ENCODE assay signal across 9 cellular contexts in the genomic region with DNA sequence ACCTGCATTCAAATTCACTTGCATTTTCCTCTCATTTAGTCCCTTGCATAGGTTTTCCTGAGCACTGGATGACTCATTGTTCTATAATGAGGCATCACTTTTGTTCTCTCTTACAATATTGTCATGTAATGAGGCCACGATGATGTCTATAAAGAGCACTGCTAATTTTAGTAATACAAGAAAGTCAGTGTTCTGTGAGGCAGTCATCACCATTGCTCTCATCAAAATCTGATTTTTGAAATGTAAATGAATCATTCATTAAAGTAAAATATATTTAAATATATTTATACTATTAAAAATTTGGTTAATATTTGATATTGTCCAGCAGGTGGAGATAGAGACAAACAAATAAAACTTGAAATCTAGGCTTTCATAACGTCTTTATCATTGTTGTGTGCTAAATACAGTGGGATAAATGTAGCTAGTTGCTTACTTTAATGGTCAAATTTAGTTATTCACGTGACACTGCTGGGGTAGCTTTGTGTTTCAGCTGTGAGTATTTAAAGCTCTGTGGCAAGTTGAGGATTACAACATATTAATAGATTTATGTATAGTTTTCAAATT. TPM values are rescaled to one million over a fixed set of nuclear protein-coding genes. Genes with fewer than 3 reads are reported as not detected.
DNase-seq lines count a peak whose midpoint lies in the region; ATAC-seq and TF ChIP-seq lines count a peak whose summit lies in the region.
"Had no signal": no experiment of that assay in that cellular context is flagged by ENCODE, and none has a peak within 500 bp of the region (broad histone marks: within the 10 kb centered on the region; RNA-seq: fewer than 3 reads in every experiment).

No MANE protein-coding gene starts in this region.

- DNase-seq in AML-193 (lab: John Stamatoyannopoulos, UW), result peak; percentile 39 to 42
- peak; percentile 74 for DNase-seq in NCI-H146 treated with DMSO at 0.1 percent for 48 hours (lab: John Stamatoyannopoulos, UW; ENCODE audit: unreplicated experiment)
- DNase-seq in chondrocyte (ENCODE audit: low spot score), result no peak
- DNase-seq in lung microvascular endothelial cell (ENCODE audit: low read depth in 2 of 2), result peak; percentile 67 to 68
- DNase-seq in SHP77 (lab: John Stamatoyannopoulos, UW), result no peak
- no peak for DNase-seq in iPS-NIHi7 (ENCODE audit: extremely low spot score)
- DNase-seq: stimulated activated naive B cell treated with anti-CD40 and anti-IgM and Interleukin-4, amounts not matched to agents 10 μg/mL and 1 μg/mL and 100 μg/mL, for 72 hours had no signal

- H3K27ac Mint-ChIP-seq in chondrocyte (ENCODE audit: unreplicated experiment), result no peak overlapping the region
- H3K27ac Mint-ChIP-seq: stimulated activated naive B cell treated with anti-CD40 and anti-IgM and Interleukin-4, amounts not matched to agents 10 μg/mL and 1 μg/mL and 100 μg/mL, for 72 hours had no signal

- peak; percentile 90 for TF ChIP-seq CTCF in chondrocyte (IDR thresholded peaks at IDR 0.05)

- ATAC-seq in GM18861 (IDR thresholded peaks at IDR 0.05; ENCODE audit: unreplicated experiment) (peak; percentile 47), HG02588 (IDR thresholded peaks at IDR 0.05; ENCODE audit: unreplicated experiment) (no peak)

- H3K4me3 Mint-ChIP-seq in chondrocyte (ENCODE audit: unreplicated experiment), result no peak overlapping the region
- H3K4me3 Mint-ChIP-seq: stimulated activated naive B cell treated with anti-CD40 and anti-IgM and Interleukin-4, amounts not matched to agents 10 μg/mL and 1 μg/mL and 100 μg/mL, for 72 hours had no signal

- H3K36me3 Mint-ChIP-seq in chondrocyte (ENCODE audit: low read depth), result no peaks in the 10 kb centered on the region

- H3K9me3 Mint-ChIP-seq in chondrocyte (ENCODE audit: low read depth), result no peaks in the 10 kb centered on the region
- H3K9me3 Mint-ChIP-seq: stimulated activated naive B cell treated with anti-CD40 and anti-IgM and Interleukin-4, amounts not matched to agents 10 μg/mL and 1 μg/mL and 100 μg/mL, for 72 hours had no signal

- no peaks in the 10 kb centered on the region for H3K4me1 Mint-ChIP-seq in chondrocyte (ENCODE audit: low read depth)

- H3K27me3 Mint-ChIP-seq in chondrocyte (ENCODE audit: low read depth), result no peaks in the 10 kb centered on the region
- H3K27me3 Mint-ChIP-seq: stimulated activated naive B cell treated with anti-CD40 and anti-IgM and Interleukin-4, amounts not matched to agents 10 μg/mL and 1 μg/mL and 100 μg/mL, for 72 hours had no signal

RNA-seq across cellular contexts. Expression of gene HMGB2, which starts 15.4 kb away (rescaled TPM):
- 24.0 to 31.0 TPM (median 27.7 TPM) in 3 replicates for total RNA-seq in chondrocyte
- total RNA-seq in lung microvascular endothelial cell, result 34.5 and 71.0 TPM in 2 replicates

RNA-seq across cellular contexts. Expression of gene SAP30, which starts 52.0 kb away (rescaled TPM):
- 18.5 to 23.9 TPM (median 20.0 TPM) in 3 replicates for total RNA-seq in chondrocyte
- 13.5 and 16.1 TPM in 2 replicates for total RNA-seq in lung microvascular endothelial cell

Comparison
In these comparisons a context has a peak if more than half of its experiments do, and no peak if none do; other contexts are left out.
1. DNase-seq: peak in AML-193 (2 of 2), NCI-H146 treated with DMSO at 0.1 percent for 48 hours (single experiment) and lung microvascular endothelial cell (2 of 2); none in chondrocyte (single experiment), SHP77 (0 of 2) and iPS-NIHi7 (single experiment).